1 cellular context compared by ENCODE assay signal in genomic region chr5:79235222-79235577, GRCh38.
TF ChIP-seq lines count a peak whose summit lies in the region.

No MANE protein-coding gene starts in this region.

TF ChIP-seq in HepG2, 621 proteins besides CTCF, POLR2A, EP300 and RAD21 (continued from another document and continues in another):
- TF ChIP-seq ARID3A (IDR thresholded peaks at IDR 0.05; ENCODE audit: low read depth, low read length) (peak; percentile 47; the same call in 1 of the 2 replicates), ZNF670 (CRISPR knock-in tag; IDR thresholded peaks at IDR 0.05; ENCODE audit: borderline replicate concordance) (no peak), STAG1 (CRISPR knock-in tag; IDR thresholded peaks at IDR 0.05) (no peak), KDM2A (CRISPR knock-in tag; IDR thresholded peaks at IDR 0.05; ENCODE audit: borderline replicate concordance, low read depth) (no peak), ZNF446 (CRISPR knock-in tag; IDR thresholded peaks at IDR 0.05) (no peak), ZNF564 (CRISPR knock-in tag; IDR thresholded peaks at IDR 0.05) (no peak), SATB2 (CRISPR knock-in tag; IDR thresholded peaks at IDR 0.05) (no peak), YEATS4 (CRISPR knock-in tag; IDR thresholded peaks at IDR 0.05; ENCODE audit: borderline replicate concordance) (no peak), FOXK1 (CRISPR knock-in tag; IDR thresholded peaks at IDR 0.05; ENCODE audit: borderline replicate concordance, low read depth) (peak; percentile 75), CREB1 (IDR thresholded peaks at IDR 0.05) (no peak), CREB1 (CRISPR knock-in tag; IDR thresholded peaks at IDR 0.05) (no peak), ZSCAN25 (CRISPR knock-in tag; IDR thresholded peaks at IDR 0.05) (no peak), SAP130 (CRISPR knock-in tag; IDR thresholded peaks at IDR 0.05; ENCODE audit: low read depth) (peak; percentile 59), NR2C2 (CRISPR knock-in tag; IDR thresholded peaks at IDR 0.05; ENCODE audit: borderline replicate concordance) (peak; percentile 54; the same call in 1 of the 2 replicates), SOX13 (IDR thresholded peaks at IDR 0.05) (no peak), SOX13 (CRISPR knock-in tag; conservative IDR thresholded peaks at IDR 0.05 in 1 of 2, IDR thresholded peaks at IDR 0.05 in 1 of 2) (peak in 1 of 2 experiments; percentile 50; a peak in 1 of 4 replicates), TIGD3 (CRISPR knock-in tag; IDR thresholded peaks at IDR 0.05; ENCODE audit: borderline replicate concordance) (no peak), KDM3A (CRISPR knock-in tag; IDR thresholded peaks at IDR 0.05; ENCODE audit: low read depth) (no peak), HOXA3 (CRISPR knock-in tag; IDR thresholded peaks at IDR 0.05) (no peak), FOXK2 (IDR thresholded peaks at IDR 0.05) (0 out of 2 replicates have a peak, but pooled peaks have one; percentile 9), MIER3 (CRISPR knock-in tag; IDR thresholded peaks at IDR 0.05; ENCODE audit: borderline replicate concordance) (no peak), WIZ (CRISPR knock-in tag; IDR thresholded peaks at IDR 0.05) (no peak), ETV6 (CRISPR knock-in tag; conservative IDR thresholded peaks at IDR 0.05) (no peak), CEBPG (CRISPR knock-in tag; IDR thresholded peaks at IDR 0.05) (peak; percentile 92), ZNF362 (CRISPR knock-in tag; IDR thresholded peaks at IDR 0.05; ENCODE audit: borderline replicate concordance) (no peak), SOX5 (CRISPR knock-in tag; IDR thresholded peaks at IDR 0.05; ENCODE audit: borderline replicate concordance) (peak; percentile 28; the same call in 1 of the 2 replicates), CEBPB (IDR thresholded peaks at IDR 0.05; ENCODE audit: borderline replicate concordance, low read depth, low read length) (peak; percentile 91), ZNF615 (CRISPR knock-in tag; IDR thresholded peaks at IDR 0.05; ENCODE audit: borderline replicate concordance) (no peak), ZNF282 (IDR thresholded peaks at IDR 0.05; ENCODE audit: partially characterized antibody) (no peak), ZNF607 (CRISPR knock-in tag; IDR thresholded peaks at IDR 0.05; ENCODE audit: borderline replicate concordance) (no peak), NPAS2 (CRISPR knock-in tag; IDR thresholded peaks at IDR 0.05; ENCODE audit: borderline replicate concordance) (no peak), ISX (CRISPR knock-in tag; conservative IDR thresholded peaks at IDR 0.05) (no peak), RBM39 (IDR thresholded peaks at IDR 0.05; ENCODE audit: low read depth, low read length, poor library complexity, severe bottlenecking) (no peak), GATA4 (IDR thresholded peaks at IDR 0.05; ENCODE audit: borderline replicate concordance, low read depth) (no peak), ZMYM2 (CRISPR knock-in tag; IDR thresholded peaks at IDR 0.05) (no peak), ZNF788 (CRISPR knock-in tag; IDR thresholded peaks at IDR 0.05; ENCODE audit: borderline replicate concordance) (no peak), XBP1 (CRISPR knock-in tag; IDR thresholded peaks at IDR 0.05) (no peak), HOXD1 (CRISPR knock-in tag; IDR thresholded peaks at IDR 0.05) (no peak), SRSF1 (optimal IDR thresholded peaks at IDR 0.05; ENCODE audit: low read depth, low read length) (no peak), ZNF749 (CRISPR knock-in tag; IDR thresholded peaks at IDR 0.05; ENCODE audit: borderline replicate concordance) (no peak), FOXP1 (IDR thresholded peaks at IDR 0.05) (no peak), FOXP1 (CRISPR knock-in tag; IDR thresholded peaks at IDR 0.05) (0 out of 2 replicates have a peak, but pooled peaks have one; percentile 14), NCOA2 (CRISPR knock-in tag; IDR thresholded peaks at IDR 0.05) (peak; percentile 56; the same call in 1 of the 2 replicates), BCLAF1 (IDR thresholded peaks at IDR 0.05) (no peak), ZNF619 (CRISPR knock-in tag; IDR thresholded peaks at IDR 0.05) (no peak), KAT8 (CRISPR knock-in tag; IDR thresholded peaks at IDR 0.05) (0 out of 2 replicates have a peak, but pooled peaks have one; percentile 27), NR2F1 (CRISPR knock-in tag; IDR thresholded peaks at IDR 0.05) (peak in 1 of 2 experiments; percentile 54; a peak in 2 of 4 replicates), ZFP82 (CRISPR knock-in tag; IDR thresholded peaks at IDR 0.05; ENCODE audit: borderline replicate concordance) (no peak), ZNF576 (CRISPR knock-in tag; IDR thresholded peaks at IDR 0.05) (no peak), SP2 (CRISPR knock-in tag; IDR thresholded peaks at IDR 0.05) (no peak), FLYWCH1 (CRISPR knock-in tag; IDR thresholded peaks at IDR 0.05) (no peak), RNF2 (conservative IDR thresholded peaks at IDR 0.05; ENCODE audit: low read depth) (no peak)
- TF ChIP-seq, protein P1, sequence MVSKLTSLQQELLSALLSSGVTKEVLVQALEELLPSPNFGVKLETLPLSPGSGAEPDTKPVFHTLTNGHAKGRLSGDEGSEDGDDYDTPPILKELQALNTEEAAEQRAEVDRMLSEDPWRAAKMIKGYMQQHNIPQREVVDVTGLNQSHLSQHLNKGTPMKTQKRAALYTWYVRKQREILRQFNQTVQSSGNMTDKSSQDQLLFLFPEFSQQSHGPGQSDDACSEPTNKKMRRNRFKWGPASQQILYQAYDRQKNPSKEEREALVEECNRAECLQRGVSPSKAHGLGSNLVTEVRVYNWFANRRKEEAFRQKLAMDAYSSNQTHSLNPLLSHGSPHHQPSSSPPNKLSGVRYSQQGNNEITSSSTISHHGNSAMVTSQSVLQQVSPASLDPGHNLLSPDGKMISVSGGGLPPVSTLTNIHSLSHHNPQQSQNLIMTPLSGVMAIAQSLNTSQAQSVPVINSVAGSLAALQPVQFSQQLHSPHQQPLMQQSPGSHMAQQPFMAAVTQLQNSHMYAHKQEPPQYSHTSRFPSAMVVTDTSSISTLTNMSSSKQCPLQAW (CRISPR knock-in tag; IDR thresholded peaks at IDR 0.05) = no peak
- TF ChIP-seq, protein P2, sequence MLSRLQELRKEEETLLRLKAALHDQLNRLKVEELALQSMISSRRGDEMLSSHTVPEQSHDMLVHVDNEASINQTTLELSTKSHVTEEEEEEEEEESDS (CRISPR knock-in tag; IDR thresholded peaks at IDR 0.05; ENCODE audit: borderline replicate concordance) = no peak
- TF ChIP-seq, protein P3, sequence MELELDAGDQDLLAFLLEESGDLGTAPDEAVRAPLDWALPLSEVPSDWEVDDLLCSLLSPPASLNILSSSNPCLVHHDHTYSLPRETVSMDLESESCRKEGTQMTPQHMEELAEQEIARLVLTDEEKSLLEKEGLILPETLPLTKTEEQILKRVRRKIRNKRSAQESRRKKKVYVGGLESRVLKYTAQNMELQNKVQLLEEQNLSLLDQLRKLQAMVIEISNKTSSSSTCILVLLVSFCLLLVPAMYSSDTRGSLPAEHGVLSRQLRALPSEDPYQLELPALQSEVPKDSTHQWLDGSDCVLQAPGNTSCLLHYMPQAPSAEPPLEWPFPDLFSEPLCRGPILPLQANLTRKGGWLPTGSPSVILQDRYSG (CRISPR knock-in tag; IDR thresholded peaks at IDR 0.05) = no peak
